Comparison of ENCODE assay signal across 8 cellular contexts in the genomic region with DNA sequence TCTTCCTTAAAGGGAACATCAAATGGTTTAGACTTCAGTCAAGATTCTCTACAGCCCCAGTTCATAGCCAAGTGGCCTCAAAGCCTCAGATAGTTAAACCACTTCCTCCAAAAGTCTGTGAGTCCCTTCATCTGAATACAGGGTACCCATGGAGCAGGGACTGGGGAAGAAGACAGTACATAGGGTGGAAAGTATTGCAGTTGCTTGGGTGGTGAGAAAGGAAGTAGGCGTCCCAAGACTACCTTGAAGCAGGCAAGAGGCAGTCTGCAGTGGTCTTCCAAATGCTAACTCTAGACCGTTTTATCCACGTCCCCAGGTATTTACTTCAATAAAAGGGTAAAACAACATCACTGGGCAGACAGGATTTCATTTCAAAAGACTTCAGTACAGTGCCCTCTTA. TPM values are rescaled to one million over a fixed set of nuclear protein-coding genes. Genes with fewer than 3 reads are reported as not detected.
DNase-seq lines count a peak whose midpoint lies in the region; ATAC-seq, FAIRE-seq and TF ChIP-seq lines count a peak whose summit lies in the region.

No MANE protein-coding gene starts in this region.

- intact Hi-C loops in activated B cell treated with CpG ODN at 0.5 μM for 24 hours (cut with micrococcal nuclease): loop anchor here (5.0 to 10.0 kb wide), 4 partner anchors 266 to 1761 kb away; a partner anchor contains a TSS

- DNase-seq in stimulated activated CD4-positive, alpha-beta T cell treated with anti-CD3 and anti-CD28 coated beads, Interleukin-2, amount 100 ng/mL, for 4 hours (ENCODE audit: low read depth): peak; percentile 48
- DNase-seq in stimulated activated CD4-positive, alpha-beta T cell treated with anti-CD3 and anti-CD28 coated beads, Interleukin-4, amount 100 ng/mL, for 1 hour: no peak
- DNase-seq in activated B cell treated with CpG ODN at 0.5 μM for 24 hours (no peak), fibroblast of the aortic adventitia (ENCODE audit: low read depth) (peak; percentile 34), small intestine (peak; percentile 50), NCI-H774 (lab: John Stamatoyannopoulos, UW) (no peak), kidney tubule cell (ENCODE audit: low spot score) (no peak)

- TF ChIP-seq CTCF in activated B cell treated with CpG ODN at 0.5 μM for 24 hours (IDR thresholded peaks at IDR 0.05): no peak
- no peak for TF ChIP-seq CTCF in fibroblast of the aortic adventitia (IDR thresholded peaks at IDR 0.05; ENCODE audit: insufficient read depth, low read length)

- peak overlapping the region; percentile 80 for H3K27ac Mint-ChIP-seq in activated B cell treated with CpG ODN at 0.5 μM for 24 hours

- ATAC-seq in activated B cell treated with CpG ODN at 0.5 μM for 24 hours (ENCODE audit: low read depth) (no peak), GM21515 (IDR thresholded peaks at IDR 0.05; ENCODE audit: unreplicated experiment) (no peak)

- peaks cover 44% of the 10 kb centered on the region for H3K4me1 Mint-ChIP-seq in activated B cell treated with CpG ODN at 0.5 μM for 24 hours

- POLR2A ChIA-PET in activated B cell treated with CpG ODN at 0.5 μM for 24 hours (lab: Charles Lee): interaction anchor here (0.9 to 1.6 kb wide), 5 partner anchors 26 to 266 kb away, joined by 3 to 9 read pairs (median 5); a partner anchor contains a TSS

- H3K27me3 ChIP-seq in small intestine (ENCODE audit: control insufficient read depth in 2 of 2, insufficient read depth in 2 of 2, low read length in 2 of 2): no peaks in the 10 kb centered on the region

- H3K36me3 ChIP-seq in small intestine (ENCODE audit: control insufficient read depth in 2 of 2, insufficient read depth in 2 of 2, low read length in 2 of 2): no peaks in the 10 kb centered on the region

- H3K9me3 ChIP-seq in small intestine (ENCODE audit: control insufficient read depth, low read depth): no peaks in the 10 kb centered on the region

- H3K4me3 Mint-ChIP-seq in activated B cell treated with CpG ODN at 0.5 μM for 24 hours: peak overlapping the region; percentile 91

- no peaks in the 10 kb centered on the region for H3K9me3 Mint-ChIP-seq in activated B cell treated with CpG ODN at 0.5 μM for 24 hours

- peaks cover 7% of the 10 kb centered on the region for H3K36me3 Mint-ChIP-seq in activated B cell treated with CpG ODN at 0.5 μM for 24 hours (ENCODE audit: low read depth)

- CTCF ChIA-PET in activated B cell treated with CpG ODN at 0.5 μM for 24 hours (lab: Charles Lee): no interaction called here

- 24 to 41% (median 30%) methylated on average over 3 of the region's 3 CpGs for WGBS in small intestine, 3 donors

- peaks cover 0 to 13% of the 10 kb centered on the region in 2 donors for H3K4me1 ChIP-seq in small intestine (ENCODE audit: control insufficient read depth in 2 of 2, insufficient read depth in 1 of 2, low read depth in 1 of 2, low read length in 1 of 2)

- H3K4me3 ChIP-seq in fibroblast of the aortic adventitia (ENCODE audit: low read depth, low read length): peak overlapping the region; percentile 80
- H3K4me3 ChIP-seq in small intestine (ENCODE audit: low read depth in 1 of 2, low read length in 2 of 2): no peak overlapping the region

- no peak for FAIRE-seq in small intestine (lab: Jason Lieb, UNC)

- H3K27ac ChIP-seq in small intestine (ENCODE audit: low read depth in 1 of 2, low read length in 1 of 2): peak overlapping the region in 1 of 2 donors; percentile 91

- no peaks in the 10 kb centered on the region for H3K27me3 Mint-ChIP-seq in activated B cell treated with CpG ODN at 0.5 μM for 24 hours

RNA-seq across cellular contexts. Expression of a gene that starts 2.0 kb away (rescaled TPM):
- total RNA-seq in activated B cell treated with CpG ODN at 0.5 μM for 24 hours (57.8 and 64.7 TPM in 2 replicates), fibroblast of the aortic adventitia (ENCODE audit: low replicate concordance) (91.9 and 137 TPM in 2 replicates)
- 10 to 100 TPM; 17.9 to 33.8 (median 27.1) TPM for polyA plus RNA-seq in small intestine

Comparison
In these comparisons a context has a peak if more than half of its experiments do, and no peak if none do; other contexts are left out.
1. DNase-seq: peak in stimulated activated CD4-positive, alpha-beta T cell treated with anti-CD3 and anti-CD28 coated beads, Interleukin-2, amount 100 ng/mL, for 4 hours (single experiment), fibroblast of the aortic adventitia (single experiment) and small intestine (single experiment); none in stimulated activated CD4-positive, alpha-beta T cell treated with anti-CD3 and anti-CD28 coated beads, Interleukin-4, amount 100 ng/mL, for 1 hour (single experiment), activated B cell treated with CpG ODN at 0.5 μM for 24 hours (single experiment), NCI-H774 (single experiment) and kidney tubule cell (single experiment).